Comparison of ENCODE assay signal across 8 cellular contexts in genomic region chrX:40933132-40934078, GRCh38.
A peak's percentile ranks its signal among the peaks of the same experiment; 100 is the strongest.
DNase-seq lines count a peak whose midpoint lies in the region; ATAC-seq and TF ChIP-seq lines count a peak whose summit lies in the region.

No MANE protein-coding gene starts in this region.

- peak overlapping the region; percentile 82 to 97 (median 94) for H3K27ac Mint-ChIP-seq in naive thymus-derived CD4-positive, alpha-beta T cell

- H3K4me3 ChIP-seq in AG04450 (ENCODE audit: low read depth, low read length) (peak overlapping the region; percentile 31), HL-60 (replicated peaks; ENCODE audit: insufficient read depth, low read length) (peak overlapping the region; percentile 18)
- H3K4me3 ChIP-seq in effector memory CD4-positive, alpha-beta T cell (ENCODE audit: insufficient read depth, low read depth, low read length, poor library complexity, severe bottlenecking) = peak overlapping the region; percentile 14
- H3K4me3 ChIP-seq in naive thymus-derived CD4-positive, alpha-beta T cell (ENCODE audit: low read length) = peak overlapping the region; percentile 51

- peaks cover 0 to 9% (median 3%) of the 10 kb centered on the region in 11 donors for H3K9me3 Mint-ChIP-seq in naive thymus-derived CD4-positive, alpha-beta T cell

- no peaks in the 10 kb centered on the region for H3K9me3 ChIP-seq in AG04450 (ENCODE audit: control insufficient read depth, insufficient read depth, low read length)
- no peaks in the 10 kb centered on the region for H3K9me3 ChIP-seq in effector memory CD4-positive, alpha-beta T cell (ENCODE audit: control insufficient read depth, low read length)
- no peaks in the 10 kb centered on the region for H3K9me3 ChIP-seq in naive thymus-derived CD4-positive, alpha-beta T cell (ENCODE audit: control insufficient read depth in 2 of 3, low read length in 3 of 3)

- no peaks in the 10 kb centered on the region for H3K27me3 Mint-ChIP-seq in naive thymus-derived CD4-positive, alpha-beta T cell

- POLR2A ChIA-PET in AG04450 (lab: Yijun Ruan, JAX) = no interaction called here
- POLR2A ChIA-PET in naive thymus-derived CD4-positive, alpha-beta T cell (lab: Charles Lee) = interaction anchor here (0.7 kb wide), 2 partner anchors 15 to 280 kb away, joined by 3 read pairs; no protein-coding TSS in a partner anchor

- H3K27ac ChIP-seq in AG04450 (ENCODE audit: low read depth, low read length) = peak overlapping the region; percentile 77
- H3K27ac ChIP-seq in HL-60 (replicated peaks) = peak overlapping the region; percentile 51
- peak overlapping the region; percentile 11 for H3K27ac ChIP-seq in effector memory CD4-positive, alpha-beta T cell (ENCODE audit: insufficient read depth, low read length, poor library complexity, severe bottlenecking)
- peak overlapping the region; percentile 59 for H3K27ac ChIP-seq in naive thymus-derived CD4-positive, alpha-beta T cell (ENCODE audit: low read depth, low read length)

- TF ChIP-seq CTCF in AG04450 (IDR thresholded peaks at IDR 0.05; ENCODE audit: low read depth, low read length) (no peak), HL-60 (IDR thresholded peaks at IDR 0.05; ENCODE audit: insufficient read depth, low read length) (no peak)

- peaks cover 0 to 3% (median 0%) of the 10 kb centered on the region in 5 donors for H3K36me3 Mint-ChIP-seq in naive thymus-derived CD4-positive, alpha-beta T cell

- intact Hi-C loops in naive thymus-derived CD4-positive, alpha-beta T cell (cut with micrococcal nuclease) = loop anchor here (1.0 to 5.0 kb wide), 3 partner anchors 77 to 184 kb away; no protein-coding TSS in a partner anchor

- H3K27me3 ChIP-seq in AG04450 (ENCODE audit: control insufficient read depth, insufficient read depth, low read length) = no peaks in the 10 kb centered on the region
- no peaks in the 10 kb centered on the region for H3K27me3 ChIP-seq in HL-60 (ENCODE audit: insufficient read depth, poor library complexity, severe bottlenecking)
- no peaks in the 10 kb centered on the region for H3K27me3 ChIP-seq in effector memory CD4-positive, alpha-beta T cell (replicated peaks; ENCODE audit: control insufficient read depth, insufficient read depth, low read length, poor library complexity, severe bottlenecking)
- no peaks in the 10 kb centered on the region for H3K27me3 ChIP-seq in naive thymus-derived CD4-positive, alpha-beta T cell (ENCODE audit: control insufficient read depth in 2 of 2, insufficient read depth in 2 of 2, low read length in 2 of 2)

- H3K36me3 ChIP-seq in effector memory CD4-positive, alpha-beta T cell (ENCODE audit: control insufficient read depth, insufficient read depth, low read length) = no peaks in the 10 kb centered on the region
- H3K36me3 ChIP-seq in naive thymus-derived CD4-positive, alpha-beta T cell (ENCODE audit: control insufficient read depth in 2 of 3, insufficient read depth in 3 of 3, low read length in 3 of 3) = no peaks in the 10 kb centered on the region

- ATAC-seq in naive thymus-derived CD4-positive, alpha-beta T cell = peak; percentile 60
- ATAC-seq in HG02678 (IDR thresholded peaks at IDR 0.05; ENCODE audit: unreplicated experiment) = no peak

- H3K4me1 ChIP-seq in effector memory CD4-positive, alpha-beta T cell (ENCODE audit: control insufficient read depth, insufficient read depth, low read length, poor library complexity, severe bottlenecking) = no peaks in the 10 kb centered on the region
- peaks cover 0 to 10% of the 10 kb centered on the region in 2 donors for H3K4me1 ChIP-seq in naive thymus-derived CD4-positive, alpha-beta T cell (ENCODE audit: control insufficient read depth in 2 of 2, insufficient read depth in 2 of 2, low read length in 2 of 2)

- peaks cover 9 to 34% (median 22%) of the 10 kb centered on the region in 7 donors for H3K4me1 Mint-ChIP-seq in naive thymus-derived CD4-positive, alpha-beta T cell

- CTCF ChIA-PET in AG04450 (lab: Charles Lee) = interaction anchor here (0.6 to 1.0 kb wide), 2 partner anchors 9 to 139 kb away, joined by 4 read pairs; no protein-coding TSS in a partner anchor
- CTCF ChIA-PET in naive thymus-derived CD4-positive, alpha-beta T cell (lab: Charles Lee) = interaction anchor here (1.4 kb wide), 1 partner anchor 56 kb away, joined by 4 read pairs; no protein-coding TSS in a partner anchor

- DNase-seq in AG04450 (ENCODE audit: low read depth, low spot score) = no peak
- DNase-seq in HL-60 (ENCODE audit: low read depth in 1 of 2, low spot score in 1 of 2) = peak in 1 of 2 experiments; percentile 10
- DNase-seq in T1000 (lab: John Stamatoyannopoulos, UW) = peak; percentile 8
- DNase-seq in effector memory CD4-positive, alpha-beta T cell = no peak
- peak in 7 of 9 donors; percentile 10 to 37 (median 27) for DNase-seq in naive thymus-derived CD4-positive, alpha-beta T cell
- DNase-seq in occipital lobe (lab: John Stamatoyannopoulos, UW) = no peak
- DNase-seq in effector CD4-positive, alpha-beta T cell = no peak

- peak overlapping the region; percentile 79 to 91 (median 88) for H3K4me3 Mint-ChIP-seq in naive thymus-derived CD4-positive, alpha-beta T cell

Comparison
In these comparisons a context has a peak if more than half of its experiments do, and no peak if none do; other contexts are left out.
1. DNase-seq: peak in T1000 (single experiment) and naive thymus-derived CD4-positive, alpha-beta T cell (7 of 9); none in AG04450 (single experiment), effector memory CD4-positive, alpha-beta T cell (0 of 3), occipital lobe (single experiment) and effector CD4-positive, alpha-beta T cell (single experiment).
2. H3K27ac ChIP-seq: peak in every context shown above with its lines; median percentile 77 in AG04450; 59 in naive thymus-derived CD4-positive, alpha-beta T cell; 51 in HL-60; 11 in effector memory CD4-positive, alpha-beta T cell.
3. Peak in every context shown above with its lines, with median percentiles within 50 percentile points of each other: H3K4me3 ChIP-seq.